Comparison of ENCODE assay signal across 28 cellular contexts in the genomic region with DNA sequence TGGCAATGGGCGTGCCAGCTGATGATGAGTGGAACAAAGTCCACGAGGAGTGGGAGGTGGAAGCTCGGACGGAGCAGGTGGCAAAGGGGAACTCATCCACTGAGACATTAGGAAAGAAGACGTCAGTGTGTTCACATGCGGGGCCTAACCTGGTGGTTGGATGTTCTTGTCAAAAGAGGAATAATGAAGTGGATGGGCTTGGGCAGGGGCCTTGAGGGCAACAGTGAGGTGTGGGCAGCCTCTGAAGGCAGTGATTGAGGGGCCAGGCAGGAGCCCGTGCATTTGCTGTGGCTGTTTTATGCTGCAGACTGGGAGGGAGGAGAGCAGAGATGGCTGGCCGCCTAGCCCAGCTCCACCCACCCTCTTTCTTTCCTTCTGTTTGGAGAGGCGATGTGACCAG.
"Had no signal": no experiment of that assay in that cellular context is flagged by ENCODE, and none has a peak within 500 bp of the region (broad histone marks: within the 10 kb centered on the region; RNA-seq: fewer than 3 reads in every experiment).

No MANE protein-coding gene starts in this region.

- DNase-seq: activated B cell treated with CpG ODN at 0.5 μM for 24 hours; activated CD4-positive, alpha-beta T cell treated with anti-CD3 and anti-CD28 coated beads for 48 hours; activated CD4-positive, alpha-beta T cell treated with anti-CD3 and anti-CD28 coated beads, Interleukin-2, amount 50 U/mL, for 1 hour; activated CD4-positive, alpha-beta T cell treated with anti-CD3 and anti-CD28 coated beads, Interleukin-2, amount 50 U/mL, for 48 hours; activated CD8-positive, alpha-beta memory T cell treated with anti-CD3 and anti-CD28 coated beads for 24 hours; activated CD8-positive, alpha-beta T cell treated with anti-CD3 and anti-CD28 coated beads for 36 hours; activated effector memory CD4-positive, alpha-beta T cell treated with Interleukin-2 at 50 U/mL for 16 hours; activated gamma-delta T cell treated with Interleukin-2 at 50 U/mL for 16 hours; activated naive CD4-positive, alpha-beta T cell treated with anti-CD3 and anti-CD28 coated beads, Interleukin-2, amount 50 U/mL, for 16 hours; activated naive CD4-positive, alpha-beta T cell treated with Interleukin-2 at 50 U/mL for 16 hours; activated T-cell treated with anti-CD3 and anti-CD28 coated beads, Interleukin-2, amount 50 U/mL, for 4 hours; amniotic stem cell; anterior cingulate cortex; brain microvascular endothelial cell; dermis blood vessel endothelial cell; effector CD4-positive, alpha-beta T cell; effector memory CD8-positive, alpha-beta T cell; erythroblast; foreskin keratinocyte; gastrocnemius medialis; T-helper 1 cell; T-helper 17 cell; T1000; WERI-Rb-1 had no signal

- H3K27ac ChIP-seq: brain microvascular endothelial cell, coronary artery, foreskin keratinocyte, gastrocnemius medialis, WERI-Rb-1 had no signal

- H3K9me3 ChIP-seq: esophagus muscularis mucosa, gastrocnemius medialis had no signal

- ATAC-seq: activated CD4-positive, CD25-positive, alpha-beta regulatory T cell treated with anti-CD3 and anti-CD28 coated beads, Interleukin-2, amount 50 U/mL, for 24 hours; activated CD8-positive, alpha-beta T cell treated with anti-CD3 and anti-CD28 coated beads for 36 hours; activated T-cell treated with anti-CD3 and anti-CD28 coated beads, Interleukin-2, amount 50 U/mL, for 4 hours; activated T-helper 17 cell treated with anti-CD3 and anti-CD28 coated beads, Interleukin-2, amount 50 U/mL, for 72 hours; effector memory CD8-positive, alpha-beta T cell; foreskin keratinocyte; gastrocnemius medialis; T-helper 17 cell had no signal

- H3K4me1 ChIP-seq: foreskin keratinocyte, gastrocnemius medialis had no signal

- H3K27me3 ChIP-seq: brain microvascular endothelial cell, esophagus muscularis mucosa, foreskin keratinocyte, gastrocnemius medialis had no signal

- H3K36me3 ChIP-seq: brain microvascular endothelial cell, esophagus muscularis mucosa, gastrocnemius medialis, WERI-Rb-1 had no signal

- H3K4me3 ChIP-seq: coronary artery, esophagus muscularis mucosa, gastrocnemius medialis had no signal
